In genomic region chr4:88738146-88738545, GRCh38 we compare ENCODE assay signal across 13 cellular contexts. TPM values are rescaled to one million over a fixed set of nuclear protein-coding genes. Genes with fewer than 3 reads are reported as not detected.
DNase-seq lines count a peak whose midpoint lies in the region; TF ChIP-seq lines count a peak whose summit lies in the region.
"Had no signal": no experiment of that assay in that cellular context is flagged by ENCODE, and none has a peak within 500 bp of the region (broad histone marks: within the 10 kb centered on the region; RNA-seq: fewer than 3 reads in every experiment).

No MANE protein-coding gene starts in this region.

- no peak overlapping the region for H3K27ac Mint-ChIP-seq in activated naive CD8-positive, alpha-beta T cell
- no peak overlapping the region for H3K27ac Mint-ChIP-seq in activated naive CD8-positive, alpha-beta T cell treated with anti-CD3 and anti-CD28 coated beads for 36 hours
- H3K27ac Mint-ChIP-seq in brain, result peak overlapping the region in 4 of 5 experiments; percentile 3 to 86 (median 74)
- peak overlapping the region; percentile 81 for H3K27ac Mint-ChIP-seq in nephron progenitor cell
- peak overlapping the region; percentile 83 for H3K27ac Mint-ChIP-seq in type B pancreatic cell
- no peak overlapping the region for H3K27ac Mint-ChIP-seq in chondrocyte (ENCODE audit: unreplicated experiment)
- H3K27ac Mint-ChIP-seq: activated CD4-positive, alpha-beta memory T cell treated with anti-CD3 and anti-CD28 coated beads, Interleukin-2, amount 10 ng/mL, durations not matched to agents 7 days and 5 days had no signal

- H3K9ac ChIP-seq in GM23248, result no peak overlapping the region

- H3K36me3 ChIP-seq in GM23248 (ENCODE audit: low read depth), result no peaks in the 10 kb centered on the region

- no peak for TF ChIP-seq CTCF in brain (conservative IDR thresholded peaks at IDR 0.05)
- no peak for TF ChIP-seq CTCF in nephron progenitor cell (IDR thresholded peaks at IDR 0.05)
- no peak for TF ChIP-seq CTCF in type B pancreatic cell (conservative IDR thresholded peaks at IDR 0.05)
- TF ChIP-seq CTCF in chondrocyte (IDR thresholded peaks at IDR 0.05), result no peak

- no peaks in the 10 kb centered on the region for H3K36me3 Mint-ChIP-seq in activated naive CD8-positive, alpha-beta T cell
- H3K36me3 Mint-ChIP-seq in activated naive CD8-positive, alpha-beta T cell treated with anti-CD3 and anti-CD28 coated beads for 36 hours, result no peaks in the 10 kb centered on the region
- peaks cover 72% of the 10 kb centered on the region for H3K36me3 Mint-ChIP-seq in brain
- H3K36me3 Mint-ChIP-seq in nephron progenitor cell (ENCODE audit: low read depth), result peaks cover 52% of the 10 kb centered on the region
- peaks cover 22% of the 10 kb centered on the region for H3K36me3 Mint-ChIP-seq in type B pancreatic cell
- H3K36me3 Mint-ChIP-seq in chondrocyte (ENCODE audit: low read depth), result peaks cover 8% of the 10 kb centered on the region

- H3K4me3 ChIP-seq in GM23248, result no peak overlapping the region
- H3K4me3 ChIP-seq: heart right ventricle, upper lobe of right lung had no signal

- no peaks in the 10 kb centered on the region for H4K20me1 ChIP-seq in GM23248 (ENCODE audit: insufficient read depth)

- no peak overlapping the region for H3K27ac ChIP-seq in GM23248
- H3K27ac ChIP-seq: epithelial cell of prostate had no signal

- in situ Hi-C loops in GM23248 (cut with MboI), result no loop called here

- H3K4me3 Mint-ChIP-seq in activated naive CD8-positive, alpha-beta T cell, result peak overlapping the region; percentile 79
- no peak overlapping the region for H3K4me3 Mint-ChIP-seq in activated naive CD8-positive, alpha-beta T cell treated with anti-CD3 and anti-CD28 coated beads for 36 hours
- no peak overlapping the region for H3K4me3 Mint-ChIP-seq in brain
- no peak overlapping the region for H3K4me3 Mint-ChIP-seq in nephron progenitor cell
- peak overlapping the region; percentile 71 for H3K4me3 Mint-ChIP-seq in type B pancreatic cell
- no peak overlapping the region for H3K4me3 Mint-ChIP-seq in chondrocyte (ENCODE audit: unreplicated experiment)
- H3K4me3 Mint-ChIP-seq: activated CD4-positive, alpha-beta memory T cell treated with anti-CD3 and anti-CD28 coated beads, Interleukin-2, amount 10 ng/mL, durations not matched to agents 7 days and 5 days had no signal

- WGBS in GM23248 (ENCODE audit: low coverage in 1 of 2, low lambda C conversion rate in 2 of 2, missing lambda C conversion rate in 2 of 2), 2 experiments, result 96 to 97% methylated on average over 4 of the region's 4 CpGs

- DNase-seq in activated naive CD8-positive, alpha-beta T cell treated with anti-CD3 and anti-CD28 coated beads for 36 hours, result no peak
- DNase-seq in nephron progenitor cell (no peak), type B pancreatic cell (ENCODE audit: extremely low spot score, unreplicated experiment) (no peak), chondrocyte (ENCODE audit: low spot score) (no peak), SW 1271 (lab: John Stamatoyannopoulos, UW) (no peak), GM23248 (no peak)
- DNase-seq: activated CD4-positive, alpha-beta memory T cell treated with anti-CD3 and anti-CD28 coated beads, Interleukin-2, amount 10 ng/mL, durations not matched to agents 7 days and 5 days; heart right ventricle; left cardiac atrium; upper lobe of right lung had no signal

- no peaks in the 10 kb centered on the region for H3K9me2 ChIP-seq in GM23248 (ENCODE audit: insufficient read depth)

- H3K4me2 ChIP-seq in GM23248 (ENCODE audit: unreplicated experiment), result no peak overlapping the region

- peaks cover 10% of the 10 kb centered on the region; the same call in 1 of the 2 replicates for H3F3A ChIP-seq in GM23248 (ENCODE audit: insufficient read depth)

- peaks cover 6% of the 10 kb centered on the region; the same call in 1 of the 2 replicates for H3K4me1 ChIP-seq in GM23248 (ENCODE audit: insufficient read depth)

- H3K9me3 Mint-ChIP-seq in activated naive CD8-positive, alpha-beta T cell (ENCODE audit: low read depth), result no peaks in the 10 kb centered on the region
- H3K9me3 Mint-ChIP-seq in activated naive CD8-positive, alpha-beta T cell treated with anti-CD3 and anti-CD28 coated beads for 36 hours, result no peaks in the 10 kb centered on the region
- no peaks in the 10 kb centered on the region for H3K9me3 Mint-ChIP-seq in brain
- H3K9me3 Mint-ChIP-seq in nephron progenitor cell, result no peaks in the 10 kb centered on the region
- H3K9me3 Mint-ChIP-seq in type B pancreatic cell, result no peaks in the 10 kb centered on the region
- no peaks in the 10 kb centered on the region for H3K9me3 Mint-ChIP-seq in chondrocyte (ENCODE audit: low read depth)
- H3K9me3 Mint-ChIP-seq: activated CD4-positive, alpha-beta memory T cell treated with anti-CD3 and anti-CD28 coated beads, Interleukin-2, amount 10 ng/mL, durations not matched to agents 7 days and 5 days had no signal

- H3K4me1 Mint-ChIP-seq in activated naive CD8-positive, alpha-beta T cell (ENCODE audit: low read depth), result peaks cover 23% of the 10 kb centered on the region
- peaks cover 14% of the 10 kb centered on the region for H3K4me1 Mint-ChIP-seq in activated naive CD8-positive, alpha-beta T cell treated with anti-CD3 and anti-CD28 coated beads for 36 hours
- peaks cover 48% of the 10 kb centered on the region for H3K4me1 Mint-ChIP-seq in brain
- H3K4me1 Mint-ChIP-seq in nephron progenitor cell, result peaks cover 45% of the 10 kb centered on the region
- H3K4me1 Mint-ChIP-seq in type B pancreatic cell (ENCODE audit: unreplicated experiment), result peaks cover 19% of the 10 kb centered on the region
- peaks cover 44% of the 10 kb centered on the region for H3K4me1 Mint-ChIP-seq in chondrocyte (ENCODE audit: low read depth)

- no peaks in the 10 kb centered on the region for H3K9me3 ChIP-seq in GM23248 (ENCODE audit: low read depth)
- H3K9me3 ChIP-seq: heart right ventricle, upper lobe of right lung had no signal

- no peaks in the 10 kb centered on the region for H3K27me3 ChIP-seq in GM23248 (replicated peaks; ENCODE audit: insufficient read depth)
- H3K27me3 ChIP-seq: heart right ventricle, upper lobe of right lung had no signal

- no peaks in the 10 kb centered on the region for H3K27me3 Mint-ChIP-seq in activated naive CD8-positive, alpha-beta T cell
- no peaks in the 10 kb centered on the region for H3K27me3 Mint-ChIP-seq in activated naive CD8-positive, alpha-beta T cell treated with anti-CD3 and anti-CD28 coated beads for 36 hours
- H3K27me3 Mint-ChIP-seq in brain, result no peaks in the 10 kb centered on the region
- H3K27me3 Mint-ChIP-seq in nephron progenitor cell (ENCODE audit: low read depth, poor library complexity), result no peaks in the 10 kb centered on the region
- no peaks in the 10 kb centered on the region for H3K27me3 Mint-ChIP-seq in type B pancreatic cell
- H3K27me3 Mint-ChIP-seq in chondrocyte (ENCODE audit: low read depth), result no peaks in the 10 kb centered on the region
- H3K27me3 Mint-ChIP-seq: activated CD4-positive, alpha-beta memory T cell treated with anti-CD3 and anti-CD28 coated beads, Interleukin-2, amount 10 ng/mL, durations not matched to agents 7 days and 5 days had no signal

- H3K79me2 ChIP-seq in GM23248 (ENCODE audit: insufficient read depth), result no peaks in the 10 kb centered on the region

- no peak overlapping the region for H2AFZ ChIP-seq in GM23248

RNA-seq across cellular contexts. Expression of gene NAP1L5, which starts 40.5 kb away (rescaled TPM):
- 1 to 10 TPM; 8.2 to 8.4 TPM for total RNA-seq in activated naive CD8-positive, alpha-beta T cell treated with anti-CD3 and anti-CD28 coated beads for 36 hours
- polyA plus RNA-seq in brain (ENCODE audit: insufficient read depth, low read depth, low replicate concordance) (11.4 TPM), GM23248 (2016; fragmentation: Nextera tagmentation; extraction: Ambion mirVana) (5.2 and 6.7 TPM in 2 replicates)
- total RNA-seq in type B pancreatic cell (ENCODE audit: low replicate concordance) (3.7 and 5.2 TPM in 2 replicates), chondrocyte (5.1 to 9.1 TPM (median 5.8 TPM) in 3 replicates)
- 0.89 and 8.8 TPM in 2 replicates for total RNA-seq in GM23248 (2014; rRNA removed; shearing (Covaris generic))

Comparison
In these comparisons a context has a peak if more than half of its experiments do, and no peak if none do; other contexts are left out.
1. H3K4me3 Mint-ChIP-seq: peak in activated naive CD8-positive, alpha-beta T cell (single experiment) and type B pancreatic cell (single experiment); none in activated naive CD8-positive, alpha-beta T cell treated with anti-CD3 and anti-CD28 coated beads for 36 hours (single experiment), brain (0 of 5), nephron progenitor cell (single experiment) and chondrocyte (single experiment).
2. H3K27ac Mint-ChIP-seq: peak in brain (4 of 5), nephron progenitor cell (single experiment) and type B pancreatic cell (single experiment); none in activated naive CD8-positive, alpha-beta T cell (single experiment), activated naive CD8-positive, alpha-beta T cell treated with anti-CD3 and anti-CD28 coated beads for 36 hours (single experiment) and chondrocyte (single experiment).